Comparison of ENCODE assay signal across 9 cellular contexts in the genomic region with DNA sequence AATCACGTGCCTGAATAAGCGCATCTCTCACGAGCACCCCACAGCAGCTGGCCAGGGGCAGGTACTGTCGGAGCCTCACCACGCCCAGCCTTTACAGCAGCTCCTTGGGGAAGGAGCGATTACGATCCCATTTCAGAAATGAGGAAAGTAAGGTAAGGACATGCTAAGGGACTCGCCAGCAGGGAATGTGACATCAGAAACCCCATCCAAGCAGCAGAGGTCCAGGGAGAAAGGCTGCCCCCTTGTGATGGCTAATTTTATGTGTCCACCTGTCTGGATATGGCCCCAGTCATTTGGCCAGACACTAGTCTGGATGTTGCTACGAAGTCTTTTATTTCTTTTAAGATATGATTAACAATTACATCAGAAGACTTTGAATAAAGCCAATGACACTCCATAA.
DNase-seq lines count a peak whose midpoint lies in the region; ATAC-seq, FAIRE-seq and TF ChIP-seq lines count a peak whose summit lies in the region.
"Had no signal": no experiment of that assay in that cellular context is flagged by ENCODE, and none has a peak within 500 bp of the region (broad histone marks: within the 10 kb centered on the region; RNA-seq: fewer than 3 reads in every experiment).

No MANE protein-coding gene starts in this region.

- H3K9me3 ChIP-seq in hepatocyte (ENCODE audit: low read depth) = no peaks in the 10 kb centered on the region

- no peaks in the 10 kb centered on the region for H3K4me1 Mint-ChIP-seq in activated CD8-positive, alpha-beta memory T cell treated with anti-CD3 and anti-CD28 coated beads, Interleukin-2, amount 10 ng/mL, durations not matched to agents 7 days and 5 days
- H3K4me1 Mint-ChIP-seq: central memory CD8-positive, alpha-beta T cell had no signal

- peaks cover 6% of the 10 kb centered on the region for H3K27me3 Mint-ChIP-seq in activated CD8-positive, alpha-beta memory T cell treated with anti-CD3 and anti-CD28 coated beads, Interleukin-2, amount 10 ng/mL, durations not matched to agents 7 days and 5 days

- no peaks in the 10 kb centered on the region for H3K9me3 Mint-ChIP-seq in activated CD8-positive, alpha-beta memory T cell treated with anti-CD3 and anti-CD28 coated beads, Interleukin-2, amount 10 ng/mL, durations not matched to agents 7 days and 5 days (ENCODE audit: low read depth)
- H3K9me3 Mint-ChIP-seq: central memory CD8-positive, alpha-beta T cell had no signal

- H3K79me2 ChIP-seq in hepatocyte = no peaks in the 10 kb centered on the region

- ATAC-seq in activated CD8-positive, alpha-beta memory T cell treated with anti-CD3 and anti-CD28 coated beads, Interleukin-2, amount 10 ng/mL, durations not matched to agents 7 days and 5 days = no peak

- H3K4me2 ChIP-seq in hepatocyte = no peak overlapping the region

- no peaks in the 10 kb centered on the region for H4K20me1 ChIP-seq in hepatocyte (ENCODE audit: insufficient read depth, poor library complexity, severe bottlenecking)

- H3K36me3 ChIP-seq in hepatocyte (replicated peaks; ENCODE audit: insufficient read depth, low read depth) = no peaks in the 10 kb centered on the region

- H3K4me3 Mint-ChIP-seq in activated CD8-positive, alpha-beta memory T cell treated with anti-CD3 and anti-CD28 coated beads, Interleukin-2, amount 10 ng/mL, durations not matched to agents 7 days and 5 days = no peak overlapping the region
- H3K4me3 Mint-ChIP-seq: central memory CD8-positive, alpha-beta T cell had no signal

- WGBS in hepatocyte (ENCODE audit: low lambda C conversion rate, missing lambda C conversion rate) = 62% methylated on average over 9 of the region's 9 CpGs

- H2AFZ ChIP-seq in hepatocyte = no peak overlapping the region

- no peaks in the 10 kb centered on the region for H3K9me2 ChIP-seq in hepatocyte (replicated peaks; ENCODE audit: insufficient read depth)

- no peak overlapping the region for H3K27ac ChIP-seq in hepatocyte

- DNase-seq in AG09319 (ENCODE audit: extremely low read depth, low read depth) (no peak), H54 (ENCODE audit: insufficient read length, low spot score) (peak; percentile 42), RCC 7860 (ENCODE audit: low spot score) (peak; percentile 40), hepatocyte (ENCODE audit: low spot score) (peak; percentile 58), DMS114 treated with DMSO at 0.1 percent for 48 hours (lab: John Stamatoyannopoulos, UW; ENCODE audit: unreplicated experiment) (no peak)
- no peak for DNase-seq in activated CD8-positive, alpha-beta memory T cell treated with anti-CD3 and anti-CD28 coated beads, Interleukin-2, amount 50 U/mL, for 4 hours
- DNase-seq in activated CD8-positive, alpha-beta memory T cell treated with anti-CD3 and anti-CD28 coated beads, Interleukin-2, amount 10 ng/mL, durations not matched to agents 7 days and 5 days = no peak
- no peak for DNase-seq in activated CD4-positive, CD25-positive, alpha-beta regulatory T cell treated with anti-CD3 and anti-CD28 coated beads, Interleukin-2, amount 50 U/mL, for 72 hours

- TF ChIP-seq CTCF in AG09319 (IDR thresholded peaks at IDR 0.05; ENCODE audit: low read depth, low read length) (peak; percentile 14), hepatocyte (IDR thresholded peaks at IDR 0.05; ENCODE audit: poor library complexity) (peak; percentile 36)

- no peak for FAIRE-seq in H54 (lab: Jason Lieb, UNC)
- no peak for FAIRE-seq in RCC 7860 (lab: Jason Lieb, UNC)

- CTCF ChIA-PET in activated CD8-positive, alpha-beta memory T cell treated with anti-CD3 and anti-CD28 coated beads, Interleukin-2, amount 10 ng/mL, durations not matched to agents 7 days and 5 days (lab: Charles Lee) = no interaction called here

- TF ChIP-seq POLR2A in H54 (IDR thresholded peaks at IDR 0.05; ENCODE audit: low read depth, low read length) = no peak

- H3K4me3 ChIP-seq in hepatocyte = no peak overlapping the region

- H3K36me3 Mint-ChIP-seq in activated CD8-positive, alpha-beta memory T cell treated with anti-CD3 and anti-CD28 coated beads, Interleukin-2, amount 10 ng/mL, durations not matched to agents 7 days and 5 days = no peaks in the 10 kb centered on the region

- peaks cover 5% of the 10 kb centered on the region for H3K27me3 ChIP-seq in hepatocyte

- H3K4me1 ChIP-seq in hepatocyte (ENCODE audit: insufficient read depth) = no peaks in the 10 kb centered on the region

- H3K27ac Mint-ChIP-seq in activated CD8-positive, alpha-beta memory T cell treated with anti-CD3 and anti-CD28 coated beads, Interleukin-2, amount 10 ng/mL, durations not matched to agents 7 days and 5 days = no peak overlapping the region

Comparison
In these comparisons a context has a peak if more than half of its experiments do, and no peak if none do; other contexts are left out.
1. DNase-seq: peak in H54 (single experiment), RCC 7860 (single experiment) and hepatocyte (single experiment); none in AG09319 (single experiment), DMS114 treated with DMSO at 0.1 percent for 48 hours (single experiment), activated CD8-positive, alpha-beta memory T cell treated with anti-CD3 and anti-CD28 coated beads, Interleukin-2, amount 50 U/mL, for 4 hours (single experiment), activated CD8-positive, alpha-beta memory T cell treated with anti-CD3 and anti-CD28 coated beads, Interleukin-2, amount 10 ng/mL, durations not matched to agents 7 days and 5 days (single experiment) and activated CD4-positive, CD25-positive, alpha-beta regulatory T cell treated with anti-CD3 and anti-CD28 coated beads, Interleukin-2, amount 50 U/mL, for 72 hours (single experiment).